ENCODE assay signal across 31 cellular contexts in the genomic region with DNA sequence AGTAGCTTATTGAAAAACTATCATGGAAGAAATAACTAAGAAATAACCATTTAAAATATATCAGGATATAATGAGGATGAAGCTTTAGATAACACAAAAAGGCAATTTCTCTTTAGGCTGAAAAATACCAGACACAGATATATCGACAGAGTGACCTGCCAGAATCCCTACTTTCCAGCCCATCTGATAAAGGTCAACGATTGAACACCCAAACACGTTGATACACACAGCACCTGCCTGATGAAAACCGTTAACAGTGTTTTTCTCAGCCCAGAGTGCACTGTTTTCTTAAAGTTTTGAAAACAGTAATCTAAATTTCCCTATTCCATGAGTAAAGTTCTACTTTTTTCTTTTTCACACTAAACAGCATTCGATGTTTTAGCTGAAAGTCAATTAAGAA.
"Had no signal": no experiment of that assay in that cellular context is flagged by ENCODE, and none has a peak within 500 bp of the region (broad histone marks: within the 10 kb centered on the region; RNA-seq: fewer than 3 reads in every experiment).

No MANE protein-coding gene starts in this region.

- H3K9ac ChIP-seq: parathyroid adenoma had no signal

- H2AFZ ChIP-seq: parathyroid adenoma had no signal

- H3K36me3 Mint-ChIP-seq: naive B cell; naive thymus-derived CD8-positive, alpha-beta T cell; natural killer cell treated with Interleukin-12 subunit alpha and Interleukin-12 subunit beta and Interleukin-15 and Interleukin-18, amount 100 ng/mL, for 72 hours; stimulated activated naive B cell treated with anti-CD40 and anti-IgM and Interleukin-4, amounts not matched to agents 10 μg/mL and 1 μg/mL and 100 μg/mL, for 72 hours; type B pancreatic cell had no signal

- H3K4me1 ChIP-seq: parathyroid adenoma, spleen, upper lobe of right lung had no signal

- ATAC-seq: naive thymus-derived CD8-positive, alpha-beta T cell; natural killer cell treated with Interleukin-12 subunit alpha and Interleukin-12 subunit beta and Interleukin-15 and Interleukin-18, amount 100 ng/mL, for 72 hours; psoas muscle; right cardiac atrium; sciatic nerve; stimulated activated naive B cell treated with anti-CD40 and anti-IgM and Interleukin-4, amounts not matched to agents 10 μg/mL and 1 μg/mL and 100 μg/mL, for 72 hours; upper lobe of right lung had no signal

- H3K27me3 ChIP-seq: neutrophil, spleen, stomach, tibial artery, transverse colon, upper lobe of right lung, vagina had no signal

- H3K27ac Mint-ChIP-seq: naive B cell; naive thymus-derived CD8-positive, alpha-beta T cell; natural killer cell treated with Interleukin-12 subunit alpha and Interleukin-12 subunit beta and Interleukin-15 and Interleukin-18, amount 100 ng/mL, for 72 hours; nephron progenitor cell; progenitor cell of endocrine pancreas; stimulated activated naive B cell treated with anti-CD40 and anti-IgM and Interleukin-4, amounts not matched to agents 10 μg/mL and 1 μg/mL and 100 μg/mL, for 72 hours; stimulated activated naive CD8-positive, alpha-beta T cell treated with anti-CD3 and anti-CD28 coated beads, Interleukin-15, Interleukin-2, amounts not matched to agents 100 ng/mL and 50 ng/mL, for 24 hours; type B pancreatic cell had no signal

- H3K4me3 Mint-ChIP-seq: naive B cell; naive thymus-derived CD8-positive, alpha-beta T cell; natural killer cell treated with Interleukin-12 subunit alpha and Interleukin-12 subunit beta and Interleukin-15 and Interleukin-18, amount 100 ng/mL, for 72 hours; nephron progenitor cell; neural crest cell; stimulated activated naive B cell treated with anti-CD40 and anti-IgM and Interleukin-4, amounts not matched to agents 10 μg/mL and 1 μg/mL and 100 μg/mL, for 72 hours; stimulated activated naive CD8-positive, alpha-beta T cell treated with anti-CD3 and anti-CD28 coated beads, Interleukin-15, Interleukin-2, amounts not matched to agents 100 ng/mL and 50 ng/mL, for 24 hours; type B pancreatic cell had no signal

- H3K27ac ChIP-seq: neutrophil, parathyroid adenoma, psoas muscle, skin epidermis, spleen, stomach, thoracic aorta, tibial artery, transverse colon, upper lobe of right lung had no signal

- H3K36me3 ChIP-seq: neutrophil, spleen, stomach, thoracic aorta, tibial artery, transverse colon, upper lobe of right lung, vagina had no signal

- H3K79me2 ChIP-seq: parathyroid adenoma had no signal

- H3K4me1 Mint-ChIP-seq: naive B cell; naive thymus-derived CD8-positive, alpha-beta T cell; neural crest cell; stimulated activated naive B cell treated with anti-CD40 and anti-IgM and Interleukin-4, amounts not matched to agents 10 μg/mL and 1 μg/mL and 100 μg/mL, for 72 hours had no signal

- H3K27me3 Mint-ChIP-seq: progenitor cell of endocrine pancreas, type B pancreatic cell had no signal

- H3K9me3 Mint-ChIP-seq: naive thymus-derived CD8-positive, alpha-beta T cell; natural killer cell treated with Interleukin-12 subunit alpha and Interleukin-12 subunit beta and Interleukin-15 and Interleukin-18, amount 100 ng/mL, for 72 hours; nephron progenitor cell; neural crest cell; stimulated activated naive B cell treated with anti-CD40 and anti-IgM and Interleukin-4, amounts not matched to agents 10 μg/mL and 1 μg/mL and 100 μg/mL, for 72 hours; stimulated activated naive CD8-positive, alpha-beta T cell treated with anti-CD3 and anti-CD28 coated beads, Interleukin-15, Interleukin-2, amounts not matched to agents 100 ng/mL and 50 ng/mL, for 24 hours; type B pancreatic cell had no signal

- DNase-seq: naive B cell; naive thymus-derived CD8-positive, alpha-beta T cell; nephron progenitor cell; nucleus accumbens; posterior cingulate gyrus; psoas muscle; right cardiac atrium; spleen; stimulated activated CD4-positive, alpha-beta T cell treated with anti-CD3 and anti-CD28 coated beads, Interleukin-12 subunit alpha, Interleukin-12 subunit beta, amount 100 ng/mL, for 4 hours; stimulated activated CD4-positive, alpha-beta T cell treated with anti-CD3 and anti-CD28 coated beads, Interleukin-1b, Interleukin-23, amount 100 ng/mL, for 48 hours; stimulated activated CD4-positive, alpha-beta T cell treated with anti-CD3 and anti-CD28 coated beads, Interleukin-4, amount 100 ng/mL, for 1 hour; stimulated activated CD4-positive, alpha-beta T cell treated with anti-CD3 and anti-CD28 coated beads, Interleukin-4, amount 100 ng/mL, for 4 hours; stimulated activated CD8-positive, alpha-beta memory T cell treated with anti-CD3 and anti-CD28 coated beads, Interleukin-4, amount 100 ng/mL, for 48 hours; stimulated activated naive B cell treated with anti-CD40 and anti-IgM and Interleukin-4, amounts not matched to agents 10 μg/mL and 1 μg/mL and 100 μg/mL, for 72 hours; stimulated activated naive CD4-positive, alpha-beta T cell treated with Interleukin-2 at 50 U/mL for 16 hours; stomach; tibial artery; transverse colon; upper lobe of right lung had no signal

- H3K9me3 ChIP-seq: neutrophil, psoas muscle, spleen, stomach, thoracic aorta, tibial artery, transverse colon, upper lobe of right lung, vagina had no signal

- H3K4me3 ChIP-seq: skin epidermis, smooth muscle cell, spleen, stomach, thoracic aorta, tibial artery, transverse colon, upper lobe of right lung, vagina had no signal

- H3K4me2 ChIP-seq: smooth muscle cell had no signal
